Comparison of ENCODE assay signal across 18 cellular contexts in genomic region chr1:20281801-20282200, GRCh38. TPM values are rescaled to one million over a fixed set of nuclear protein-coding genes. Genes with fewer than 3 reads are reported as not detected.
DNase-seq lines count a peak whose midpoint lies in the region; ATAC-seq, FAIRE-seq and TF ChIP-seq lines count a peak whose summit lies in the region.
"Had no signal": no experiment of that assay in that cellular context is flagged by ENCODE, and none has a peak within 500 bp of the region (broad histone marks: within the 10 kb centered on the region; RNA-seq: fewer than 3 reads in every experiment).

No MANE protein-coding gene starts in this region.

- no peaks in the 10 kb centered on the region for H3K79me2 ChIP-seq in fibroblast of lung (ENCODE audit: control insufficient read depth, insufficient read depth, low read length)

- no peak overlapping the region for H2AFZ ChIP-seq in fibroblast of lung (ENCODE audit: low read length)

- H3K4me3 Mint-ChIP-seq in WTC11: no peak overlapping the region
- H3K4me3 Mint-ChIP-seq: T-helper 17 cell had no signal

- POLR2A ChIA-PET in WTC11 (lab: Charles Lee): no interaction called here

- no peaks in the 10 kb centered on the region for H4K20me1 ChIP-seq in fibroblast of lung (ENCODE audit: control insufficient read depth, extremely low read depth, insufficient read depth, low read length)

- no peak overlapping the region for H3K27ac Mint-ChIP-seq in WTC11
- H3K27ac Mint-ChIP-seq: T-helper 17 cell had no signal

- H3K27me3 ChIP-seq in right atrium auricular region (no peaks in the 10 kb centered on the region), fibroblast of lung (ENCODE audit: control insufficient read depth, insufficient read depth, low read length) (no peaks in the 10 kb centered on the region), ovary (no peaks in the 10 kb centered on the region)
- H3K27me3 ChIP-seq: vagina had no signal

- peak; percentile 13 for ATAC-seq in left ventricle myocardium superior
- no peak for ATAC-seq in WTC11
- ATAC-seq: T-helper 17 cell had no signal

- DNase-seq in left ventricle myocardium superior: no peak
- DNase-seq in right atrium auricular region (ENCODE audit: low spot score): no peak
- peak; percentile 45 for DNase-seq in NCI-H226
- DNase-seq in fibroblast of lung (ENCODE audit: low read depth in 2 of 2): peak; percentile 31 to 90
- DNase-seq in urothelium cell line (ENCODE audit: low spot score): peak; percentile 73
- DNase-seq in hypothalamus (lab: John Stamatoyannopoulos, UW): no peak
- DNase-seq in ovary: no peak
- DNase-seq in WTC11 (ENCODE audit: low spot score): no peak
- DNase-seq: ACHN; activated CD4-positive, CD25-positive, alpha-beta regulatory T cell treated with anti-CD3 and anti-CD28 coated beads, Interleukin-2, amount 50 U/mL, for 72 hours; activated gamma-delta T cell treated with Interleukin-2 at 50 U/mL for 16 hours; GDM1; NCI-H1105; SHP77 treated with DMSO at 0.1 percent for 48 hours; T-helper 17 cell had no signal

- TF ChIP-seq CTCF in right atrium auricular region (IDR thresholded peaks at IDR 0.05) (no peak), fibroblast of lung (conservative IDR thresholded peaks at IDR 0.05 in 1 of 2, IDR thresholded peaks at IDR 0.05 in 1 of 2; ENCODE audit: low read depth in 1 of 2, low read length in 2 of 2) (no peak), ovary (IDR thresholded peaks at IDR 0.05) (no peak), WTC11 (IDR thresholded peaks at IDR 0.05) (no peak)

- H3K4me2 ChIP-seq in fibroblast of lung (ENCODE audit: extremely low read depth, insufficient read depth, low read length): no peak overlapping the region

- TF ChIP-seq EP300 in ovary (IDR thresholded peaks at IDR 0.05): no peak

- H3K4me3 ChIP-seq in right atrium auricular region: no peak overlapping the region
- no peak overlapping the region for H3K4me3 ChIP-seq in fibroblast of lung (replicated peaks in 1 of 4; ENCODE audit: control extremely low read depth in 1 of 4, insufficient read depth in 1 of 4, low read depth in 3 of 4, low read length in 4 of 4)
- no peak overlapping the region for H3K4me3 ChIP-seq in ovary
- H3K4me3 ChIP-seq: HAP-1, vagina had no signal

- 51 to 64% (median 56%) methylated on average over 2 of the region's 2 CpGs for WGBS in ovary, 3 donors

- H3K36me3 Mint-ChIP-seq in WTC11: peaks cover 10% of the 10 kb centered on the region

- TF ChIP-seq POLR2A in ovary (IDR thresholded peaks at IDR 0.05): no peak

- H3K27me3 Mint-ChIP-seq in WTC11 (ENCODE audit: low read depth): peaks cover 17% of the 10 kb centered on the region

- H3K9me3 ChIP-seq in right atrium auricular region (no peaks in the 10 kb centered on the region), fibroblast of lung (ENCODE audit: control insufficient read depth, insufficient read depth, low read depth, low read length) (no peaks in the 10 kb centered on the region), ovary (no peaks in the 10 kb centered on the region)
- H3K9me3 ChIP-seq: HAP-1, vagina had no signal

- peaks cover 35% of the 10 kb centered on the region for H3K4me1 Mint-ChIP-seq in WTC11

- intact Hi-C loops in left ventricle myocardium superior (cut with micrococcal nuclease) (no loop called here), ovary (cut with DNase I) (no loop called here)

- H3K36me3 ChIP-seq in right atrium auricular region (no peaks in the 10 kb centered on the region), fibroblast of lung (ENCODE audit: control insufficient read depth, insufficient read depth, low read length) (no peaks in the 10 kb centered on the region), ovary (no peaks in the 10 kb centered on the region)
- H3K36me3 ChIP-seq: HAP-1, vagina had no signal

- H3K27ac ChIP-seq in right atrium auricular region (no peak overlapping the region), fibroblast of lung (ENCODE audit: insufficient read depth, low read length) (no peak overlapping the region), ovary (no peak overlapping the region)
- H3K27ac ChIP-seq: vagina had no signal

- CTCF ChIA-PET in WTC11 (lab: Charles Lee): no interaction called here

- peak; percentile 79 for FAIRE-seq in urothelium cell line (lab: Jason Lieb, UNC)

- peaks cover 0 to 5% of the 10 kb centered on the region in 2 donors for H3K4me1 ChIP-seq in right atrium auricular region
- H3K4me1 ChIP-seq in fibroblast of lung (ENCODE audit: control insufficient read depth, extremely low read depth, insufficient read depth, low read length): peaks cover 8% of the 10 kb centered on the region
- H3K4me1 ChIP-seq in ovary (ENCODE audit: insufficient read depth): no peaks in the 10 kb centered on the region
- H3K4me1 ChIP-seq: HAP-1, vagina had no signal

- H3K9ac ChIP-seq in fibroblast of lung (ENCODE audit: insufficient read depth, low read length): no peak overlapping the region

- peaks cover 15% of the 10 kb centered on the region for H3K9me3 Mint-ChIP-seq in WTC11

TF ChIP-seq in WTC11, 78 proteins besides CTCF, POLR2A, EP300 and RAD21 (continues in another document):
- TF ChIP-seq NFE2L1 (CRISPR knock-in tag; IDR thresholded peaks at IDR 0.05) (no peak), ZNF263 (CRISPR knock-in tag; IDR thresholded peaks at IDR 0.05; ENCODE audit: low read depth) (no peak), GABPB1 (CRISPR knock-in tag; IDR thresholded peaks at IDR 0.05) (no peak), ELF4 (CRISPR knock-in tag; IDR thresholded peaks at IDR 0.05; ENCODE audit: low read depth) (no peak), ARID4B (CRISPR knock-in tag; IDR thresholded peaks at IDR 0.05; ENCODE audit: borderline replicate concordance) (no peak), JAZF1 (CRISPR knock-in tag; IDR thresholded peaks at IDR 0.05) (no peak), ZNF121 (CRISPR knock-in tag; IDR thresholded peaks at IDR 0.05) (no peak), FOXK1 (CRISPR knock-in tag; IDR thresholded peaks at IDR 0.05) (no peak), SMAD3 (CRISPR knock-in tag; IDR thresholded peaks at IDR 0.05; ENCODE audit: borderline replicate concordance) (no peak), CDX4 (CRISPR knock-in tag; IDR thresholded peaks at IDR 0.05; ENCODE audit: borderline replicate concordance) (no peak), KAT7 (CRISPR knock-in tag; IDR thresholded peaks at IDR 0.05; ENCODE audit: borderline replicate concordance) (no peak), ZSCAN18 (CRISPR knock-in tag; IDR thresholded peaks at IDR 0.05) (no peak), ZNF219 (CRISPR knock-in tag; IDR thresholded peaks at IDR 0.05; ENCODE audit: borderline replicate concordance) (no peak), TCF7 (CRISPR knock-in tag; IDR thresholded peaks at IDR 0.05; ENCODE audit: low read depth) (no peak)

RNA-seq across cellular contexts. Expression of gene VWA5B1, which starts 8.9 kb away (rescaled TPM):
- total RNA-seq in left ventricle myocardium superior: not detected
- under 1 TPM; 0.22 to 0.43 TPM for total RNA-seq in right atrium auricular region
- not detected in 2 replicates for total RNA-seq in fibroblast of lung
- not detected in 2 replicates for polyA plus RNA-seq in fibroblast of lung
- polyA plus RNA-seq in fibroblast of lung (2012): not detected in 2 replicates
- polyA minus RNA-seq in fibroblast of lung (ENCODE audit: low replicate concordance): not detected in 2 replicates
- total RNA-seq in ovary: 1 to 10 TPM in 1 of 7 donors, under 1 TPM in 3, not detected in 3; 0.10 to 1.5 (median 0.21) TPM
- not detected for polyA plus RNA-seq in ovary
- total RNA-seq in WTC11 (2021): 1.1 to 1.5 TPM (median 1.4 TPM) in 3 replicates
- total RNA-seq: mesenteric fat pad, vagina had no signal

Comparison
In these comparisons a context has a peak if more than half of its experiments do, and no peak if none do; other contexts are left out.
1. DNase-seq: peak in NCI-H226 (single experiment), fibroblast of lung (2 of 2) and urothelium cell line (single experiment); none in left ventricle myocardium superior (single experiment), right atrium auricular region (single experiment), hypothalamus (0 of 51), ovary (0 of 5) and WTC11 (single experiment).